Comparison of ENCODE assay signal across 10 cellular contexts in genomic region chr13:96771501-96772367, GRCh38.
DNase-seq lines count a peak whose midpoint lies in the region; ATAC-seq, FAIRE-seq and TF ChIP-seq lines count a peak whose summit lies in the region.
"Had no signal": no experiment of that assay in that cellular context is flagged by ENCODE, and none has a peak within 500 bp of the region (broad histone marks: within the 10 kb centered on the region; RNA-seq: fewer than 3 reads in every experiment).

No MANE protein-coding gene starts in this region.

- H3K27ac Mint-ChIP-seq in CD4-positive, alpha-beta memory T cell: no peak overlapping the region
- no peak overlapping the region for H3K27ac Mint-ChIP-seq in T-helper 17 cell

- H3K27ac ChIP-seq in keratinocyte (ENCODE audit: control insufficient read depth, insufficient read depth, low read length): no peak overlapping the region
- no peak overlapping the region for H3K27ac ChIP-seq in CD4-positive, alpha-beta memory T cell (ENCODE audit: low read depth, low read length)

- POLR2A ChIA-PET in CD4-positive, alpha-beta memory T cell (lab: Charles Lee; ENCODE audit: partially characterized antibody): no interaction called here

- H3K9me3 Mint-ChIP-seq in CD4-positive, alpha-beta memory T cell: peaks cover 0 to 17% (median 6%) of the 10 kb centered on the region in 8 donors

- no peak overlapping the region for H3K4me2 ChIP-seq in keratinocyte (ENCODE audit: control insufficient read depth, extremely low read depth, insufficient read depth, low read depth, low read length)

- no peak overlapping the region for H3K4me3 ChIP-seq in keratinocyte (ENCODE audit: control insufficient read depth in 2 of 3, extremely low read depth in 1 of 3, insufficient read depth in 2 of 3, low read depth in 1 of 3, low read length in 3 of 3)
- H3K4me3 ChIP-seq in CD4-positive, alpha-beta memory T cell (ENCODE audit: low read length in 2 of 2): no peak overlapping the region

- H3K4me1 Mint-ChIP-seq in CD4-positive, alpha-beta memory T cell: no peaks in the 10 kb centered on the region
- no peaks in the 10 kb centered on the region for H3K4me1 Mint-ChIP-seq in T-helper 17 cell

- H2AFZ ChIP-seq in keratinocyte (ENCODE audit: control insufficient read depth, low read length): peak overlapping the region; percentile 5

- no peak for TF ChIP-seq CTCF in keratinocyte (optimal IDR thresholded peaks at IDR 0.05 in 1 of 3, IDR thresholded peaks at IDR 0.05 in 1 of 3, conservative IDR thresholded peaks at IDR 0.05 in 1 of 3; ENCODE audit: extremely low read depth in 1 of 3, insufficient read depth in 2 of 3, low read length in 3 of 3)

- dilution Hi-C loops in keratinocyte (cut with MboI; ENCODE audit: extremely low pct_ligation_motif_present, low sequenced_read_pairs): no loop called here

- FAIRE-seq in keratinocyte (lab: Jason Lieb, UNC): peak; percentile 52

- no peaks in the 10 kb centered on the region for H3K79me2 ChIP-seq in keratinocyte (ENCODE audit: control insufficient read depth, insufficient read depth, low read length)

- H3K36me3 ChIP-seq in keratinocyte (ENCODE audit: control insufficient read depth in 2 of 2, extremely low read depth in 1 of 2, insufficient read depth in 2 of 2, low read length in 2 of 2): no peaks in the 10 kb centered on the region
- H3K36me3 ChIP-seq in CD4-positive, alpha-beta memory T cell (ENCODE audit: insufficient read depth, low read length): no peaks in the 10 kb centered on the region

- H4K20me1 ChIP-seq in keratinocyte (ENCODE audit: control insufficient read depth, extremely low read depth, insufficient read depth, low read length): no peaks in the 10 kb centered on the region

- no peaks in the 10 kb centered on the region for H3K27me3 ChIP-seq in keratinocyte (ENCODE audit: control insufficient read depth, extremely low read depth, insufficient read depth, low read length)
- no peaks in the 10 kb centered on the region for H3K27me3 ChIP-seq in CD4-positive, alpha-beta memory T cell (ENCODE audit: insufficient read depth, low read length)

- ATAC-seq in GM18873 (IDR thresholded peaks at IDR 0.05; ENCODE audit: low FRiP score, unreplicated experiment) (peak; percentile 72), GM21723 (IDR thresholded peaks at IDR 0.05; ENCODE audit: unreplicated experiment) (peak; percentile 91), HG03442 (IDR thresholded peaks at IDR 0.05; ENCODE audit: unreplicated experiment) (peak; percentile 88), T-helper 17 cell (no peak)

- no peaks in the 10 kb centered on the region for H3K9me3 ChIP-seq in keratinocyte (ENCODE audit: control insufficient read depth, low read depth, low read length)
- H3K9me3 ChIP-seq in CD4-positive, alpha-beta memory T cell (ENCODE audit: control insufficient read depth in 1 of 2, low read length in 2 of 2): no peaks in the 10 kb centered on the region
- H3K9me3 ChIP-seq in T-helper 17 cell (ENCODE audit: control insufficient read depth, low read length, poor library complexity, severe bottlenecking): no peaks in the 10 kb centered on the region

- intact Hi-C loops in CD4-positive, alpha-beta memory T cell (cut with micrococcal nuclease): no loop called here

- no peak overlapping the region for H3K4me3 Mint-ChIP-seq in CD4-positive, alpha-beta memory T cell
- no peak overlapping the region for H3K4me3 Mint-ChIP-seq in T-helper 17 cell

- no peaks in the 10 kb centered on the region for H3K27me3 Mint-ChIP-seq in CD4-positive, alpha-beta memory T cell
- H3K27me3 Mint-ChIP-seq in T-helper 17 cell: no peaks in the 10 kb centered on the region

- no peaks in the 10 kb centered on the region for H3K9me1 ChIP-seq in keratinocyte (ENCODE audit: control insufficient read depth, extremely low read depth, insufficient read depth, low read length)

- CTCF ChIA-PET in CD4-positive, alpha-beta memory T cell (lab: Charles Lee; ENCODE audit: partially characterized antibody): no interaction called here

- H3K36me3 Mint-ChIP-seq in CD4-positive, alpha-beta memory T cell: no peaks in the 10 kb centered on the region
- H3K36me3 Mint-ChIP-seq in T-helper 17 cell (ENCODE audit: low read depth): no peaks in the 10 kb centered on the region

- no peak overlapping the region for H3K9ac ChIP-seq in keratinocyte (ENCODE audit: control insufficient read depth, extremely low read depth, insufficient read depth, low read length)

- DNase-seq in keratinocyte (ENCODE audit: low read depth, low spot score): no peak
- no peak for DNase-seq in CD4-positive, alpha-beta memory T cell
- no peak for DNase-seq in T-helper 17 cell
- DNase-seq in NK-92 (lab: John Stamatoyannopoulos, UW; ENCODE audit: unreplicated experiment): no peak
- DNase-seq in NCI-H2227 (lab: John Stamatoyannopoulos, UW; ENCODE audit: unreplicated experiment): no peak
- DNase-seq: activated naive CD4-positive, alpha-beta T cell treated with Interleukin-2 at 50 U/mL for 16 hours; NCI-H2227 treated with DMSO at 0.1 percent for 48 hours had no signal

- peaks cover 7% of the 10 kb centered on the region for H3K4me1 ChIP-seq in keratinocyte (ENCODE audit: control insufficient read depth, extremely low read depth, insufficient read depth, low read length)
- H3K4me1 ChIP-seq in CD4-positive, alpha-beta memory T cell (ENCODE audit: insufficient read depth, low read length): no peaks in the 10 kb centered on the region
